Comparison of ENCODE assay signal across 8 cellular contexts in the genomic region with DNA sequence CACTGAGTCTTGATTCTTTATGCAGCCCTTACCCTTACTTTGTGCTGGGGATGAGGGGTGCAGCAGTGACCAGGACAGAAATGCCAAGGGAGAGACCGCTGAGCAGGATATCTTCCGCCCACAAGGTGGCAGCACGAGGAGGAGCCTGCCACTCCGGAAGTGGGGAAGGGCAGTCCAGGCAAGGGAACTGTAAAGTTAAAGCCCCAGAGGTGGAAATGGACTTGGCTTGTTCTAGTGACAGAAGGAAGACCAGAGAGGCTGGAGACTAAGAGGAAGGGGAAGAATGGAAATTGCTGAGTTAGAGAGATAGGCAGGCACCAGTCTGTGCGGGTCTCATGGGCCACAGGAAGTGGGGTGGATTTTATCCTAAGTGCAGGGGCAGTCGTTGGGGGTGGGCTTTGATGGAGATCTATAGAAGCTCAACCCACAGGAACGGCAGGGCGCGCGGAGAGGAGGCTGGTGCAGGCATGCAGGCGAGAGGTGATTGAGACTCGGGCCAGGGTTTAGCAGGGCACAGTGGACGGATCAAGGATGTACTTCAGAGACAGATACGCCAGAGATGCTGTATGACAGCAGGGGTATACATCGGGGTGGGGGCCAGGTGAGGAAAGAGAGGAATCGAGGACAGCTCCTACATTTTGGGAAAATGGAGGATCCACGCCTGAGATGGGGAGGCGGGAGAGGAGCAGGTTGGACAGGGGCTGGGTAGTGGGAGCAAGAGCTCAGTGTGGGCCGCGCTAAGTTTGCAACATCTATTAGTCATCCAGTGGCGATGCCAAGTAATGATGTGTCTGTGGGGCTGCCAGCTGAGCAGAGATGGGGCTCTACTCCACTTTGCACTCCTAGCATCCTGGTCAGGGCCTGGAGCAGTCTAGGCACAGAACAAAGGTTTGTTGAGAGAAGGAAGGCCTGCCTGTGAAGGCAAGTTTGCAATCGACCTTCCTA. TPM values are rescaled to one million over a fixed set of nuclear protein-coding genes. Genes with fewer than 3 reads are reported as not detected.
DNase-seq lines count a peak whose midpoint lies in the region; ATAC-seq and TF ChIP-seq lines count a peak whose summit lies in the region.

No MANE protein-coding gene starts in this region.

- H3K4me3 Mint-ChIP-seq in activated B cell treated with CpG ODN at 0.5 μM for 24 hours (peak overlapping the region; percentile 56), chondrocyte (ENCODE audit: unreplicated experiment) (no peak overlapping the region)

- H3K27ac Mint-ChIP-seq in activated B cell treated with CpG ODN at 0.5 μM for 24 hours (peak overlapping the region; percentile 79), chondrocyte (ENCODE audit: unreplicated experiment) (peak overlapping the region; percentile 87)

- CTCF ChIA-PET in activated B cell treated with CpG ODN at 0.5 μM for 24 hours (lab: Charles Lee): interaction anchor here (0.6 to 5.1 kb wide), 20 partner anchors 8 to 182 kb away, joined by 3 to 75 read pairs (median 5); a partner anchor contains a TSS

- H3K27ac ChIP-seq in layer of hippocampus (ENCODE audit: low read depth, low read length): peak overlapping the region; percentile 56

- TF ChIP-seq CTCF in activated B cell treated with CpG ODN at 0.5 μM for 24 hours (IDR thresholded peaks at IDR 0.05) (no peak), chondrocyte (IDR thresholded peaks at IDR 0.05) (peak; percentile 92)

- H3K9me3 Mint-ChIP-seq in activated B cell treated with CpG ODN at 0.5 μM for 24 hours: no peaks in the 10 kb centered on the region
- H3K9me3 Mint-ChIP-seq in chondrocyte (ENCODE audit: low read depth): no peaks in the 10 kb centered on the region

- H3K27me3 Mint-ChIP-seq in activated B cell treated with CpG ODN at 0.5 μM for 24 hours: peaks cover 2% of the 10 kb centered on the region
- no peaks in the 10 kb centered on the region for H3K27me3 Mint-ChIP-seq in chondrocyte (ENCODE audit: low read depth)

- H3K36me3 Mint-ChIP-seq in activated B cell treated with CpG ODN at 0.5 μM for 24 hours (ENCODE audit: low read depth): peaks cover 9% of the 10 kb centered on the region
- no peaks in the 10 kb centered on the region for H3K36me3 Mint-ChIP-seq in chondrocyte (ENCODE audit: low read depth)

- POLR2A ChIA-PET in activated B cell treated with CpG ODN at 0.5 μM for 24 hours (lab: Charles Lee): interaction anchor here (0.6 to 4.2 kb wide), 15 partner anchors 9 to 421 kb away, joined by 3 to 53 read pairs (median 7); a partner anchor contains a TSS

- ATAC-seq in activated B cell treated with CpG ODN at 0.5 μM for 24 hours (ENCODE audit: low read depth): peak; percentile 60
- ATAC-seq in HG02981 (IDR thresholded peaks at IDR 0.05; ENCODE audit: unreplicated experiment): no peak

- DNase-seq in CD1c-positive myeloid dendritic cell (ENCODE audit: extremely low spot score): peak; percentile 89
- DNase-seq in HCEC 1CT: peak; percentile 76
- peak; percentile 62 for DNase-seq in NCI-H446 treated with DMSO at 0.1 percent for 48 hours (lab: John Stamatoyannopoulos, UW)
- DNase-seq in activated B cell treated with CpG ODN at 0.5 μM for 24 hours: peak; percentile 67
- no peak for DNase-seq in chondrocyte (ENCODE audit: low spot score)
- peak; percentile 79 for DNase-seq in stimulated activated CD4-positive, alpha-beta T cell treated with anti-CD3 and anti-CD28 coated beads, Interleukin-4, amount 100 ng/mL, for 24 hours

- H3K27me3 ChIP-seq in layer of hippocampus (ENCODE audit: control insufficient read depth, insufficient read depth, low read length): no peaks in the 10 kb centered on the region

- H3K4me1 Mint-ChIP-seq in activated B cell treated with CpG ODN at 0.5 μM for 24 hours (peaks cover 39% of the 10 kb centered on the region), chondrocyte (ENCODE audit: low read depth) (peaks cover 33% of the 10 kb centered on the region)

- intact Hi-C loops in activated B cell treated with CpG ODN at 0.5 μM for 24 hours (cut with micrococcal nuclease): loop anchor here (1.0 kb wide), 4 partner anchors 26 to 182 kb away; a partner anchor contains a TSS

RNA-seq across cellular contexts. Expression of a gene that starts 3.3 kb away (rescaled TPM):
- total RNA-seq in activated B cell treated with CpG ODN at 0.5 μM for 24 hours: 159 and 175 TPM in 2 replicates
- 34.0 to 38.3 TPM (median 36.1 TPM) in 3 replicates for total RNA-seq in chondrocyte

RNA-seq across cellular contexts. Expression of a gene that starts 26.1 kb away (rescaled TPM):
- total RNA-seq in activated B cell treated with CpG ODN at 0.5 μM for 24 hours (97.2 and 116 TPM in 2 replicates), chondrocyte (40.0 to 51.8 TPM (median 47.8 TPM) in 3 replicates)

RNA-seq across cellular contexts. Expression of a gene that starts 40.3 kb away (rescaled TPM):
- total RNA-seq in activated B cell treated with CpG ODN at 0.5 μM for 24 hours (5.1 and 7.7 TPM in 2 replicates), chondrocyte (19.8 to 30.0 TPM (median 28.4 TPM) in 3 replicates)
